Comparison of ENCODE assay signal across 23 cellular contexts in genomic region chr12:127504874-127505273, GRCh38.
"Had no signal": no experiment of that assay in that cellular context is flagged by ENCODE, and none has a peak within 500 bp of the region (broad histone marks: within the 10 kb centered on the region; RNA-seq: fewer than 3 reads in every experiment).

No MANE protein-coding gene starts in this region.

- H3K4me3 Mint-ChIP-seq: immature natural killer cell, mesothelial cell of epicardium, naive B cell had no signal

- ATAC-seq: foreskin keratinocyte, gastroesophageal sphincter, heart left ventricle, left cardiac atrium, left lung, left ventricle myocardium superior, lower lobe of right lung, mucosa of descending colon had no signal

- H3K4me2 ChIP-seq: hepatocyte had no signal

- FAIRE-seq: endothelial cell of umbilical vein, frontal cortex, keratinocyte had no signal

- H3K4me1 ChIP-seq: esophagus muscularis mucosa, foreskin keratinocyte, gastroesophageal sphincter, heart left ventricle, left lung, lower lobe of right lung had no signal

- DNase-seq: dermis blood vessel endothelial cell; dorsolateral prefrontal cortex; effector CD4-positive, alpha-beta T cell; effector memory CD4-positive, alpha-beta T cell; foreskin keratinocyte; heart left ventricle; hypothalamus; immature natural killer cell; left cardiac atrium; left lung; left ventricle myocardium superior; lower lobe of right lung; mesenchymal stem cell; mucosa of descending colon; naive B cell had no signal

- H3K9me3 ChIP-seq: esophagus muscularis mucosa, gastroesophageal sphincter, heart left ventricle, lower lobe of right lung, mucosa of descending colon had no signal

- H3K27me3 ChIP-seq: esophagus muscularis mucosa, foreskin keratinocyte, heart left ventricle, hepatocyte, left lung had no signal

- H3K27ac ChIP-seq: coronary artery, dorsolateral prefrontal cortex, esophagus muscularis mucosa, foreskin keratinocyte, gastroesophageal sphincter, heart left ventricle, hepatocyte, left lung, lower lobe of right lung had no signal

- H2AFZ ChIP-seq: hepatocyte had no signal

- H3K79me2 ChIP-seq: hepatocyte had no signal

- H3K4me3 ChIP-seq: coronary artery, dorsolateral prefrontal cortex, esophagus muscularis mucosa, gastroesophageal sphincter, heart left ventricle, hepatocyte, left lung, lower lobe of right lung, mucosa of descending colon had no signal

- H3K27ac Mint-ChIP-seq: immature natural killer cell, mesothelial cell of epicardium, naive B cell had no signal

- H3K36me3 Mint-ChIP-seq: immature natural killer cell, mesothelial cell of epicardium, naive B cell had no signal

- H3K4me1 Mint-ChIP-seq: immature natural killer cell, mesothelial cell of epicardium, naive B cell had no signal

- H3K36me3 ChIP-seq: esophagus muscularis mucosa, gastroesophageal sphincter, heart left ventricle, left lung, lower lobe of right lung had no signal

- H3K27me3 Mint-ChIP-seq: naive B cell had no signal
